In the genomic region with DNA sequence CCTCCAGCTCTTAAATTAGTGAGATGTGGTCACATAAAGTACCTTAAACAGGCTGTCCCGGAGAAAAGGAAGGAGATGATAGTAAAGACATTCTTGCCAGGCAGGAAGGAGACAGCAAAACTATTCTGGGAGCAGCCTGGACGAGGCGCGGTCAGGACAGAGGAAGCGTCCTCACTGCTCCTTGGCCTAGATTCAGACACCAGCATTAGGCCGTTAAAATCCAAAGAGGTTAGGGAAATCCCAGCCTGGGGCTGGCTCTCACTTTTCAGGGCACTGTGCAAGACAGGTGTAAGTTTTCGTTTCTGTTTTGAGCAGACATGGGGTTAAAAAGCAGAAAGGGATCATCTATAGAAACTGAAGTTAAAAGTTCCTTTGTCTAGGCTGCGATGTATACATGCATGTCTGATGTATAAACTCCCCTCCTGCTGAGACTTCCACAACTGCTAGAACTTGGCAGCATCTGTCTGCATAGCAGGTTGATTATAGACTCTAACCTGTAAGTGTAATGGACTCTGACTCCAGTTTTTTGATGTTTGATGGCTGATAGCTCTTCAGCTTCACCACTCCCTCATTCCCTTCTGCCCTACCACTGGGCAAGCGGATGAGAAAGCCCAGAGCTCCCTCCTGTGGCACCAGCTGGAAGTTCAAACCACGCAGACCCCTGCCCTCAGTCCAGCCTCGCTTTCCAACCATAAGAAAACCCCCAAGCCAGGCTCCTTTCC, we compare ENCODE assay signal across 8 cellular contexts. TPM values are rescaled to one million over a fixed set of nuclear protein-coding genes. Genes with fewer than 3 reads are reported as not detected.
DNase-seq lines count a peak whose midpoint lies in the region; ATAC-seq and TF ChIP-seq lines count a peak whose summit lies in the region.

No MANE protein-coding gene starts in this region.

- TF ChIP-seq CTCF in choroid plexus epithelial cell (conservative IDR thresholded peaks at IDR 0.05; ENCODE audit: low read depth, low read length) = peak; percentile 94
- peak; percentile 81 for TF ChIP-seq CTCF in lower lobe of right lung (IDR thresholded peaks at IDR 0.05)

- no peaks in the 10 kb centered on the region for H3K9me3 ChIP-seq in lower lobe of right lung

- H3K27ac ChIP-seq in lower lobe of right lung = peak overlapping the region; percentile 73

- no peaks in the 10 kb centered on the region for H3K27me3 ChIP-seq in lower lobe of right lung (ENCODE audit: low read depth)

- in situ Hi-C loops in ACHN (cut with HindIII; ENCODE audit: low pct_ligation_motif_present, low pct_unique_long_range_greater_than_20kb, low sequenced_read_pairs) = no loop called here

- peaks cover 24% of the 10 kb centered on the region for H3K4me1 ChIP-seq in lower lobe of right lung

- ATAC-seq in GM18498 (IDR thresholded peaks at IDR 0.05; ENCODE audit: unreplicated experiment) (peak; percentile 71), HG02852 (IDR thresholded peaks at IDR 0.05; ENCODE audit: unreplicated experiment) (peak; percentile 78), lower lobe of right lung (peak; percentile 93)

- H3K36me3 ChIP-seq in lower lobe of right lung = no peaks in the 10 kb centered on the region

- DNase-seq in ACHN (peak; percentile 61), NCI-H2081 (lab: John Stamatoyannopoulos, UW) (peak; percentile 60 to 74), choroid plexus epithelial cell (ENCODE audit: low read depth) (peak; percentile 74), lower lobe of right lung (peak; percentile 65)
- DNase-seq in activated CD4-positive, CD25-positive, alpha-beta regulatory T cell (lab: John Stamatoyannopoulos, UW) = peak in 3 of 4 experiments; percentile 16 to 26 (median 21)
- DNase-seq in stimulated activated CD8-positive, alpha-beta memory T cell treated with anti-CD3 and anti-CD28 coated beads, Interleukin-4, amount 100 ng/mL, for 24 hours (ENCODE audit: low read depth) = peak; percentile 46

- no peak overlapping the region for H3K4me3 ChIP-seq in choroid plexus epithelial cell (ENCODE audit: low read depth, low read length)
- H3K4me3 ChIP-seq in lower lobe of right lung = peak overlapping the region; percentile 28

- intact Hi-C loops in lower lobe of right lung (cut with DNase I) = no loop called here

RNA-seq across cellular contexts. Expression of gene STPG1, which starts 21.5 kb away (rescaled TPM):
- 13.1 TPM for total RNA-seq in lower lobe of right lung

RNA-seq across cellular contexts. Expression of gene NIPAL3, which starts 23.6 kb away (rescaled TPM):
- total RNA-seq in lower lobe of right lung = 38.0 TPM

Comparison
In these comparisons a context has a peak if more than half of its experiments do, and no peak if none do; other contexts are left out.
1. DNase-seq: peak in every context shown above with its lines; median percentile 74 in choroid plexus epithelial cell; 67 in NCI-H2081; 65 in lower lobe of right lung; 61 in ACHN; 46 in stimulated activated CD8-positive, alpha-beta memory T cell treated with anti-CD3 and anti-CD28 coated beads, Interleukin-4, amount 100 ng/mL, for 24 hours; 21 in activated CD4-positive, CD25-positive, alpha-beta regulatory T cell.